ENCODE assay signal across 9 cellular contexts in genomic region chr16:30371248-30371816, GRCh38. TPM values are rescaled to one million over a fixed set of nuclear protein-coding genes. Genes with fewer than 3 reads are reported as not detected.
DNase-seq lines count a peak whose midpoint lies in the region; ATAC-seq and TF ChIP-seq lines count a peak whose summit lies in the region.
"Had no signal": no experiment of that assay in that cellular context is flagged by ENCODE, and none has a peak within 500 bp of the region (broad histone marks: within the 10 kb centered on the region; RNA-seq: fewer than 3 reads in every experiment).

No MANE protein-coding gene starts in this region.

- H3K4me3 ChIP-seq in breast epithelium, result peak overlapping the region; percentile 50 to 87 (median 67)
- H3K4me3 ChIP-seq in mononuclear cell (ENCODE audit: low read length), result peak overlapping the region; percentile 32

- no peak for TF ChIP-seq POLR2A in breast epithelium (IDR thresholded peaks at IDR 0.05)

- H3K27ac ChIP-seq in breast epithelium, result peak overlapping the region; percentile 90 to 92

- intact Hi-C loops in breast epithelium (cut with DNase I; ENCODE audit: low total_unique reads), result no loop called here

- H3K27me3 ChIP-seq in breast epithelium (no peaks in the 10 kb centered on the region), mononuclear cell (ENCODE audit: insufficient read depth, low read length) (no peaks in the 10 kb centered on the region)

- peak overlapping the region; percentile 87 for H3K4me3 Mint-ChIP-seq in stimulated activated naive CD8-positive, alpha-beta T cell treated with anti-CD3 and anti-CD28 coated beads, Interleukin-15, Interleukin-2, amounts not matched to agents 100 ng/mL and 50 ng/mL, for 24 hours

- H3K9me3 ChIP-seq in breast epithelium (no peaks in the 10 kb centered on the region), mononuclear cell (ENCODE audit: low read depth, low read length) (no peaks in the 10 kb centered on the region)

- TF ChIP-seq CTCF in breast epithelium (IDR thresholded peaks at IDR 0.05), result no peak

- ATAC-seq in stimulated activated naive CD8-positive, alpha-beta T cell treated with anti-CD3 and anti-CD28 coated beads, Interleukin-15, Interleukin-2, amounts not matched to agents 100 U/mL and 50 U/mL, for 24 hours, result no peak
- no peak for ATAC-seq in GM21360 (IDR thresholded peaks at IDR 0.05; ENCODE audit: unreplicated experiment)

- H3K4me1 Mint-ChIP-seq in stimulated activated naive CD8-positive, alpha-beta T cell treated with anti-CD3 and anti-CD28 coated beads, Interleukin-15, Interleukin-2, amounts not matched to agents 100 ng/mL and 50 ng/mL, for 24 hours (ENCODE audit: low read depth), result peaks cover 42% of the 10 kb centered on the region

- peak overlapping the region; percentile 95 for H3K27ac Mint-ChIP-seq in stimulated activated naive CD8-positive, alpha-beta T cell treated with anti-CD3 and anti-CD28 coated beads, Interleukin-15, Interleukin-2, amounts not matched to agents 100 ng/mL and 50 ng/mL, for 24 hours

- DNase-seq in stimulated activated naive CD8-positive, alpha-beta T cell treated with anti-CD3 and anti-CD28 coated beads, Interleukin-15, Interleukin-2, amounts not matched to agents 100 U/mL and 50 U/mL, for 24 hours, result no peak
- DNase-seq in breast epithelium (ENCODE audit: low spot score in 2 of 2) (no peak), hypothalamus (lab: John Stamatoyannopoulos, UW) (no peak), amniotic stem cell (lab: John Stamatoyannopoulos, UW) (no peak), NCI-H774 (lab: John Stamatoyannopoulos, UW) (no peak)

- peaks cover 12% of the 10 kb centered on the region for H3K36me3 Mint-ChIP-seq in stimulated activated naive CD8-positive, alpha-beta T cell treated with anti-CD3 and anti-CD28 coated beads, Interleukin-15, Interleukin-2, amounts not matched to agents 100 ng/mL and 50 ng/mL, for 24 hours (ENCODE audit: low read depth)

- H3K27me3 Mint-ChIP-seq in stimulated activated naive CD8-positive, alpha-beta T cell treated with anti-CD3 and anti-CD28 coated beads, Interleukin-15, Interleukin-2, amounts not matched to agents 100 ng/mL and 50 ng/mL, for 24 hours, result no peaks in the 10 kb centered on the region

- H3K4me1 ChIP-seq in breast epithelium (peaks cover 0 to 18% of the 10 kb centered on the region in 2 donors), mononuclear cell (ENCODE audit: insufficient read depth, low read length) (peaks cover 40% of the 10 kb centered on the region)

- H3K9me3 Mint-ChIP-seq in stimulated activated naive CD8-positive, alpha-beta T cell treated with anti-CD3 and anti-CD28 coated beads, Interleukin-15, Interleukin-2, amounts not matched to agents 100 ng/mL and 50 ng/mL, for 24 hours, result no peaks in the 10 kb centered on the region

- no peaks in the 10 kb centered on the region for H3K36me3 ChIP-seq in breast epithelium

RNA-seq across cellular contexts. Expression of gene TBC1D10B, which starts 1.0 kb away (rescaled TPM):
- total RNA-seq in breast epithelium, result 10 to 100 TPM; 19.0 to 22.2 (median 21.0) TPM
- total RNA-seq in mononuclear cell, result 12.0 TPM

RNA-seq across cellular contexts. Expression of gene MYL11, which starts 3.3 kb away (rescaled TPM):
- total RNA-seq in breast epithelium (not detected), mononuclear cell (2.1 TPM)
- total RNA-seq: RPMI7951 had no signal

RNA-seq across cellular contexts. Expression of gene SEPTIN1, which starts 11.0 kb away (rescaled TPM):
- total RNA-seq in breast epithelium (1 to 10 TPM; 1.3 to 4.6 (median 2.7) TPM), mononuclear cell (38.7 TPM)
- total RNA-seq: RPMI7951 had no signal

RNA-seq across cellular contexts. Expression of gene CD2BP2, which starts 16.2 kb away (rescaled TPM):
- total RNA-seq in breast epithelium (10 to 100 TPM; 26.2 to 47.2 (median 38.3) TPM), mononuclear cell (21.5 TPM)

RNA-seq across cellular contexts. Expression of gene ZNF48, which starts 23.9 kb away (rescaled TPM):
- total RNA-seq in breast epithelium (1 to 10 TPM; 4.8 to 9.5 (median 6.2) TPM), mononuclear cell (3.8 TPM)
